17 cellular contexts compared by ENCODE assay signal in the genomic region with DNA sequence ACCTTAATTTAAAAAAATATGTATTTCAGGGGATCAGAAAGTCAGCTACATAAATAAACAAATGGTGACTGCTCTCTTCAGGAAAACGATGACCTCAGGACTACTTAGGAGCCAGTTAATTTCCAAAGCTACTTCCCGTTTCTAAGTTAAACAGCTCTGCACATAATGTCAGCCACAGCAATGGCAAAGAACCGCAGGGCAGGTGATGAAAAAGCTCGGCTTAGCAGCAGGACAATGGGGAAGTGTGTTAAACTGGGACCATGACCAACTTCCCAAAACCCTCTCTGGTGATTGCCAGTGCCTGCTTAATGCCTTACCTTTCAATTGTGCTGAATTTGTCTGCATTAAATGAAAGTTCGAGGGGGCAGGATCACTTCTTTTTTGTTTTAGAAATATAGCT.
A peak's percentile ranks its signal among the peaks of the same experiment; 100 is the strongest.
DNase-seq lines count a peak whose midpoint lies in the region; ATAC-seq, FAIRE-seq and TF ChIP-seq lines count a peak whose summit lies in the region.
"Had no signal": no experiment of that assay in that cellular context is flagged by ENCODE, and none has a peak within 500 bp of the region (broad histone marks: within the 10 kb centered on the region; RNA-seq: fewer than 3 reads in every experiment).

No MANE protein-coding gene starts in this region.

- no peaks in the 10 kb centered on the region for H3K27me3 ChIP-seq in mammary epithelial cell (ENCODE audit: insufficient read depth, low read length)
- H3K27me3 ChIP-seq in heart left ventricle: no peaks in the 10 kb centered on the region
- no peaks in the 10 kb centered on the region for H3K27me3 ChIP-seq in testis
- H3K27me3 ChIP-seq: colonic mucosa had no signal

- DNase-seq in mammary epithelial cell: peak; percentile 29
- DNase-seq in MCF 10A (ENCODE audit: unreplicated experiment): no peak
- DNase-seq in NCI-H774 (lab: John Stamatoyannopoulos, UW): peak; percentile 43
- DNase-seq in heart left ventricle: peak in 3 of 5 donors; percentile 23 to 43 (median 33)
- peak; percentile 21 for DNase-seq in testis
- DNase-seq in urothelium cell line (ENCODE audit: low spot score): no peak
- DNase-seq: activated gamma-delta T cell; CD4-positive, alpha-beta T cell; colonic mucosa; NCI-H2171 had no signal

- H3K36me3 ChIP-seq in mammary epithelial cell (ENCODE audit: insufficient read depth, low read length) (no peaks in the 10 kb centered on the region), heart left ventricle (no peaks in the 10 kb centered on the region), testis (ENCODE audit: low read depth, missing control alignments) (no peaks in the 10 kb centered on the region)
- H3K36me3 ChIP-seq: colonic mucosa, prostate gland had no signal

- no peak overlapping the region for H3K9ac ChIP-seq in mammary epithelial cell (ENCODE audit: insufficient read depth, low read length)
- H3K9ac ChIP-seq: KMS-11 had no signal

- ATAC-seq in heart left ventricle: peak; percentile 68 to 75 (median 74)
- no peak for ATAC-seq in GM21528 (IDR thresholded peaks at IDR 0.05; ENCODE audit: low FRiP score, unreplicated experiment)
- no peak for ATAC-seq in GM18858 (IDR thresholded peaks at IDR 0.05; ENCODE audit: unreplicated experiment)
- ATAC-seq: A549, GM12878, SK-N-SH treated with all-trans-retinoic acid at 6 μM for 48 hours had no signal

- 7% methylated on average over 5 of the region's 5 CpGs for WGBS in mammary epithelial cell (ENCODE audit: low coverage, missing lambda C conversion rate)
- 25 to 41% (median 32%) methylated on average over 5 of the region's 5 CpGs for WGBS in heart left ventricle, 4 donors
- 75 to 89% methylated on average over 5 of the region's 5 CpGs for WGBS in testis, 2 donors

- no peaks in the 10 kb centered on the region for H3K79me2 ChIP-seq in mammary epithelial cell (ENCODE audit: insufficient read depth, low read length)

- H3K4me1 ChIP-seq in mammary epithelial cell (ENCODE audit: insufficient read depth, low read length): no peaks in the 10 kb centered on the region
- peaks cover 0 to 21% (median 0%) of the 10 kb centered on the region in 12 donors for H3K4me1 ChIP-seq in heart left ventricle
- H3K4me1 ChIP-seq in testis: no peaks in the 10 kb centered on the region
- H3K4me1 ChIP-seq: A549, colonic mucosa, prostate gland had no signal

- H3K4me3 ChIP-seq in mammary epithelial cell (replicated peaks in 1 of 3; ENCODE audit: insufficient read depth in 1 of 3, low read depth in 2 of 3, low read length in 3 of 3): no peak overlapping the region
- H3K4me3 ChIP-seq in heart left ventricle: no peak overlapping the region
- no peak overlapping the region for H3K4me3 ChIP-seq in testis
- H3K4me3 ChIP-seq: A549, colonic mucosa, GM12878, prostate gland had no signal

- dilution Hi-C loops in mammary epithelial cell (cut with HindIII; ENCODE audit: low sequenced_read_pairs): no loop called here

- CTCF ChIA-PET in mammary epithelial cell (lab: Charles Lee; ENCODE audit: low non-redundant PET) (no interaction called here), MCF 10A (lab: Yijun Ruan, JAX) (no interaction called here)

- POLR2A ChIA-PET in MCF 10A (lab: Yijun Ruan, JAX): no interaction called here

- H2AFZ ChIP-seq in mammary epithelial cell (ENCODE audit: low read depth, low read length): no peak overlapping the region

- intact Hi-C loops in mammary epithelial cell (cut with micrococcal nuclease): no loop called here
- intact Hi-C loops in MCF 10A (cut with micrococcal nuclease): no loop called here
- intact Hi-C loops in heart left ventricle (cut with DNase I): no loop called here
- intact Hi-C loops in testis (cut with DNase I; ENCODE audit: low total_unique reads): no loop called here

- H4K20me1 ChIP-seq in mammary epithelial cell (ENCODE audit: insufficient read depth, low read length): no peaks in the 10 kb centered on the region

- peaks cover 2% of the 10 kb centered on the region for H3K9me3 ChIP-seq in mammary epithelial cell (replicated peaks; ENCODE audit: insufficient read depth, low read length)
- no peaks in the 10 kb centered on the region for H3K9me3 ChIP-seq in heart left ventricle
- H3K9me3 ChIP-seq in testis: no peaks in the 10 kb centered on the region
- H3K9me3 ChIP-seq: A549, colonic mucosa, prostate gland had no signal

- TF ChIP-seq POLR2A in heart left ventricle (IDR thresholded peaks at IDR 0.05) (no peak), testis (IDR thresholded peaks at IDR 0.05) (no peak)

- no peak overlapping the region for H3K4me3 Mint-ChIP-seq in MCF 10A (ENCODE audit: unreplicated experiment)
- H3K4me3 Mint-ChIP-seq: CD4-positive, alpha-beta T cell had no signal

- no peak for FAIRE-seq in urothelium cell line (lab: Jason Lieb, UNC)
- FAIRE-seq: A549, GM12878 had no signal

- in situ Hi-C loops in mammary epithelial cell (cut with MboI; ENCODE audit: low sequenced_read_pairs in 2 of 2): no loop called here

- no peaks in the 10 kb centered on the region for H3K36me3 Mint-ChIP-seq in MCF 10A (ENCODE audit: insufficient read depth, unreplicated experiment)

- TF ChIP-seq CTCF in mammary epithelial cell (conservative IDR thresholded peaks at IDR 0.05 in 1 of 2, IDR thresholded peaks at IDR 0.05 in 1 of 2; ENCODE audit: extremely low read depth in 1 of 2, insufficient read depth in 1 of 2, low read depth in 1 of 2, low read length in 2 of 2) (no peak), MCF 10A (IDR thresholded peaks at IDR 0.05; ENCODE audit: unreplicated experiment) (no peak), heart left ventricle (IDR thresholded peaks at IDR 0.05) (no peak), testis (IDR thresholded peaks at IDR 0.05) (no peak)

- BruUV-seq in mammary epithelial cell (replicated peaks; lab: Mats Ljungman, UMichigan) (no TSS peak), MCF 10A (replicated peaks; lab: Mats Ljungman, UMichigan) (no TSS peak)

- H3K27ac ChIP-seq in mammary epithelial cell (ENCODE audit: insufficient read depth, low read depth, low read length) (no peak overlapping the region), heart left ventricle (peak overlapping the region in 2 of 12 donors; percentile 31 to 37), testis (no peak overlapping the region)
- H3K27ac ChIP-seq: A549, colonic mucosa, KMS-11, prostate gland had no signal

- H3K27me3 Mint-ChIP-seq in MCF 10A (ENCODE audit: insufficient read depth, unreplicated experiment): no peaks in the 10 kb centered on the region
- H3K27me3 Mint-ChIP-seq: CD4-positive, alpha-beta T cell had no signal

- no peak overlapping the region for H3K4me2 ChIP-seq in mammary epithelial cell (ENCODE audit: insufficient read depth, low read depth, low read length)
- H3K4me2 ChIP-seq: A549, KMS-11 had no signal

- no peaks in the 10 kb centered on the region for H3K4me1 Mint-ChIP-seq in MCF 10A (ENCODE audit: insufficient read depth, unreplicated experiment)

- no peak overlapping the region for H3K27ac Mint-ChIP-seq in MCF 10A (ENCODE audit: low read depth, unreplicated experiment)
- H3K27ac Mint-ChIP-seq: CD4-positive, alpha-beta T cell had no signal

- peaks cover 13% of the 10 kb centered on the region for H3K9me3 Mint-ChIP-seq in MCF 10A (ENCODE audit: unreplicated experiment)
- H3K9me3 Mint-ChIP-seq: CD4-positive, alpha-beta T cell had no signal

Comparison
In these comparisons a context has a peak if more than half of its experiments do, and no peak if none do; other contexts are left out.
1. DNase-seq: peak in mammary epithelial cell (single experiment), NCI-H774 (single experiment), heart left ventricle (3 of 5) and testis (single experiment); none in MCF 10A (single experiment) and urothelium cell line (single experiment).
2. ATAC-seq: peak in heart left ventricle (4 of 4); none in GM21528 (single experiment) and GM18858 (single experiment).